1 cellular context compared by ENCODE assay signal in the genomic region with DNA sequence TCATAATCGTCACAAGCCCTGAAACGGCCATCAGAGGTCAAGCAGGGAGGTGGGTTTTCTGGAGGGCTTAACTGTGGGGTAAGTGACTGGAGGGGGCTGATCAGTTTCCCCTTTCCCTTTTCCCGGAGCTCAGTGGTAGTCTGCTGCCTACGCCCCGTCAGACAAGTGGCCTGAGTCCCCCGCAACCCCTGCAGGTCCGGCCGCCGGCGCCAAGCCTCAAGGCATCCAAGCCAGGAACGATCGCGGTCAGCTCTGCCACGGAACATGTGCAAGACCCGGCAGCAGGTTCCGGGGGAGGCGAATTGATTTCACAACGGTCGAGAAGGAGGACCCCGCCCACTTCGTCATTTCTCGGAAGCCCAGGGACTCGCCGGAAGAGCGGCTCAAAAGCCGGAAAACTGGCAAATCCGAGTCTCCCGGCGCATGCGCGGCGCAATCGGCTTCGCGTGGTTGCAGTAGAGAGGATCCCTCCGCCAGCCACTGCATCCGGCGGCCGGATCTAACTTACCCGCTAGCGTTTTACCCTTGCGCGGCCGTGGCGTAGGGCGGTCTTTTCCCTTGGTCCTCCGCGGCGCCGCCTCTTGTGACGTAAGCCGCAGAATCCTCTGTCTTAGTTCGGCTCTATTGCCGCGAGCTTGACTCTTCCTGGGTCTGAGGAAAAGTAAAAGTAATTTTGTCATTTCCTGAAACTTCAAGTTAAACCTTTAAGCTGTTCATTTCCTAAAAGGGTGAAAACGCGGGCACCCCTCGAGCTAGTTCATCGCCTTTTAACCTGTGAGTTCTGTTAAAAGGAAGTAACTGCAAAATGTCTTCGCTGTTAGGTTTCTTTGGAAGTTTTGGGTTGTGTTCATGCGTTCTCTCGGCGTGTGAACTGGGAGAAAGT.
TF ChIP-seq lines count a peak whose summit lies in the region.

No MANE protein-coding gene starts in this region.

TF ChIP-seq in WTC11, 78 proteins besides CTCF, POLR2A, EP300 and RAD21 (continued from another document and continues in another):
- TF ChIP-seq, protein P1, sequence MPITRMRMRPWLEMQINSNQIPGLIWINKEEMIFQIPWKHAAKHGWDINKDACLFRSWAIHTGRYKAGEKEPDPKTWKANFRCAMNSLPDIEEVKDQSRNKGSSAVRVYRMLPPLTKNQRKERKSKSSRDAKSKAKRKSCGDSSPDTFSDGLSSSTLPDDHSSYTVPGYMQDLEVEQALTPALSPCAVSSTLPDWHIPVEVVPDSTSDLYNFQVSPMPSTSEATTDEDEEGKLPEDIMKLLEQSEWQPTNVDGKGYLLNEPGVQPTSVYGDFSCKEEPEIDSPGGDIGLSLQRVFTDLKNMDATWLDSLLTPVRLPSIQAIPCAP (CRISPR knock-in tag; IDR thresholded peaks at IDR 0.05): no peak; the same call in 1 of the 2 replicates
- TF ChIP-seq, protein P2, sequence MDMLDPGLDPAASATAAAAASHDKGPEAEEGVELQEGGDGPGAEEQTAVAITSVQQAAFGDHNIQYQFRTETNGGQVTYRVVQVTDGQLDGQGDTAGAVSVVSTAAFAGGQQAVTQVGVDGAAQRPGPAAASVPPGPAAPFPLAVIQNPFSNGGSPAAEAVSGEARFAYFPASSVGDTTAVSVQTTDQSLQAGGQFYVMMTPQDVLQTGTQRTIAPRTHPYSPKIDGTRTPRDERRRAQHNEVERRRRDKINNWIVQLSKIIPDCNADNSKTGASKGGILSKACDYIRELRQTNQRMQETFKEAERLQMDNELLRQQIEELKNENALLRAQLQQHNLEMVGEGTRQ (CRISPR knock-in tag; IDR thresholded peaks at IDR 0.05): no peak; the same call in 1 of the 2 replicates
- TF ChIP-seq, protein P3, sequence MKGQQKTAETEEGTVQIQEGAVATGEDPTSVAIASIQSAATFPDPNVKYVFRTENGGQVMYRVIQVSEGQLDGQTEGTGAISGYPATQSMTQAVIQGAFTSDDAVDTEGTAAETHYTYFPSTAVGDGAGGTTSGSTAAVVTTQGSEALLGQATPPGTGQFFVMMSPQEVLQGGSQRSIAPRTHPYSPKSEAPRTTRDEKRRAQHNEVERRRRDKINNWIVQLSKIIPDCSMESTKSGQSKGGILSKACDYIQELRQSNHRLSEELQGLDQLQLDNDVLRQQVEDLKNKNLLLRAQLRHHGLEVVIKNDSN (CRISPR knock-in tag; IDR thresholded peaks at IDR 0.05): peak; percentile 52; the same call in 1 of the 2 replicates
- TF ChIP-seq FOXJ3 (CRISPR knock-in tag; IDR thresholded peaks at IDR 0.05; ENCODE audit: borderline replicate concordance) (no peak), GRHL2 (CRISPR knock-in tag; IDR thresholded peaks at IDR 0.05; ENCODE audit: insufficient replicate concordance, severe bottlenecking) (no peak), NFATC4 (CRISPR knock-in tag; IDR thresholded peaks at IDR 0.05) (no peak), ZNF317 (CRISPR knock-in tag; IDR thresholded peaks at IDR 0.05; ENCODE audit: borderline replicate concordance, low read depth) (0 out of 2 replicates have a peak, but pooled peaks have one; percentile 14), IRF2 (CRISPR knock-in tag; IDR thresholded peaks at IDR 0.05; ENCODE audit: borderline replicate concordance, low read depth) (no peak), ZNF423 (CRISPR knock-in tag; IDR thresholded peaks at IDR 0.05) (no peak), NFE2L1 (CRISPR knock-in tag; IDR thresholded peaks at IDR 0.05) (peak; percentile 82; the same call in 1 of the 2 replicates), MYBL2 (CRISPR knock-in tag; IDR thresholded peaks at IDR 0.05) (peak; percentile 99), ZNF232 (CRISPR knock-in tag; IDR thresholded peaks at IDR 0.05) (peak; percentile 86; the same call in 1 of the 2 replicates), MXD4 (CRISPR knock-in tag; IDR thresholded peaks at IDR 0.05; ENCODE audit: borderline replicate concordance) (no peak), JUN (CRISPR knock-in tag; IDR thresholded peaks at IDR 0.05) (no peak), SOX15 (CRISPR knock-in tag; IDR thresholded peaks at IDR 0.05) (no peak), ATF1 (CRISPR knock-in tag; IDR thresholded peaks at IDR 0.05) (no peak), SMAD4 (CRISPR knock-in tag; IDR thresholded peaks at IDR 0.05) (no peak), ESRRA (CRISPR knock-in tag; IDR thresholded peaks at IDR 0.05; ENCODE audit: borderline replicate concordance) (peak; percentile 59; the same call in 1 of the 2 replicates), FOXP1 (CRISPR knock-in tag; IDR thresholded peaks at IDR 0.05; ENCODE audit: borderline replicate concordance) (peak; percentile 96; the same call in 1 of the 2 replicates), HMGA2 (CRISPR knock-in tag; IDR thresholded peaks at IDR 0.05) (no peak), CREM (CRISPR knock-in tag; IDR thresholded peaks at IDR 0.05) (peak; percentile 94)
- TF ChIP-seq, protein P4, sequence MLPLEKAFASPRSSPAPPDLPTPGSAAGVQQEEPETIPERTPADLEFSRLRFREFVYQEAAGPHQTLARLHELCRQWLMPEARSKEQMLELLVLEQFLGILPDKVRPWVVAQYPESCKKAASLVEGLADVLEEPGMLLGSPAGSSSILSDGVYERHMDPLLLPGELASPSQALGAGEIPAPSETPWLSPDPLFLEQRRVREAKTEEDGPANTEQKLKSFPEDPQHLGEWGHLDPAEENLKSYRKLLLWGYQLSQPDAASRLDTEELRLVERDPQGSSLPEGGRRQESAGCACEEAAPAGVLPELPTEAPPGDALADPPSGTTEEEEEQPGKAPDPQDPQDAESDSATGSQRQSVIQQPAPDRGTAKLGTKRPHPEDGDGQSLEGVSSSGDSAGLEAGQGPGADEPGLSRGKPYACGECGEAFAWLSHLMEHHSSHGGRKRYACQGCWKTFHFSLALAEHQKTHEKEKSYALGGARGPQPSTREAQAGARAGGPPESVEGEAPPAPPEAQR (CRISPR knock-in tag; IDR thresholded peaks at IDR 0.05): peak; percentile 73; the same call in 1 of the 2 replicates
- TF ChIP-seq, protein P5, sequence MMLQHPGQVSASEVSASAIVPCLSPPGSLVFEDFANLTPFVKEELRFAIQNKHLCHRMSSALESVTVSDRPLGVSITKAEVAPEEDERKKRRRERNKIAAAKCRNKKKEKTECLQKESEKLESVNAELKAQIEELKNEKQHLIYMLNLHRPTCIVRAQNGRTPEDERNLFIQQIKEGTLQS (CRISPR knock-in tag; conservative IDR thresholded peaks at IDR 0.05): no peak
- TF ChIP-seq, protein P6, sequence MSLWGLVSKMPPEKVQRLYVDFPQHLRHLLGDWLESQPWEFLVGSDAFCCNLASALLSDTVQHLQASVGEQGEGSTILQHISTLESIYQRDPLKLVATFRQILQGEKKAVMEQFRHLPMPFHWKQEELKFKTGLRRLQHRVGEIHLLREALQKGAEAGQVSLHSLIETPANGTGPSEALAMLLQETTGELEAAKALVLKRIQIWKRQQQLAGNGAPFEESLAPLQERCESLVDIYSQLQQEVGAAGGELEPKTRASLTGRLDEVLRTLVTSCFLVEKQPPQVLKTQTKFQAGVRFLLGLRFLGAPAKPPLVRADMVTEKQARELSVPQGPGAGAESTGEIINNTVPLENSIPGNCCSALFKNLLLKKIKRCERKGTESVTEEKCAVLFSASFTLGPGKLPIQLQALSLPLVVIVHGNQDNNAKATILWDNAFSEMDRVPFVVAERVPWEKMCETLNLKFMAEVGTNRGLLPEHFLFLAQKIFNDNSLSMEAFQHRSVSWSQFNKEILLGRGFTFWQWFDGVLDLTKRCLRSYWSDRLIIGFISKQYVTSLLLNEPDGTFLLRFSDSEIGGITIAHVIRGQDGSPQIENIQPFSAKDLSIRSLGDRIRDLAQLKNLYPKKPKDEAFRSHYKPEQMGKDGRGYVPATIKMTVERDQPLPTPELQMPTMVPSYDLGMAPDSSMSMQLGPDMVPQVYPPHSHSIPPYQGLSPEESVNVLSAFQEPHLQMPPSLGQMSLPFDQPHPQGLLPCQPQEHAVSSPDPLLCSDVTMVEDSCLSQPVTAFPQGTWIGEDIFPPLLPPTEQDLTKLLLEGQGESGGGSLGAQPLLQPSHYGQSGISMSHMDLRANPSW (CRISPR knock-in tag; conservative IDR thresholded peaks at IDR 0.05; ENCODE audit: low read depth): no peak
- TF ChIP-seq, protein P7, sequence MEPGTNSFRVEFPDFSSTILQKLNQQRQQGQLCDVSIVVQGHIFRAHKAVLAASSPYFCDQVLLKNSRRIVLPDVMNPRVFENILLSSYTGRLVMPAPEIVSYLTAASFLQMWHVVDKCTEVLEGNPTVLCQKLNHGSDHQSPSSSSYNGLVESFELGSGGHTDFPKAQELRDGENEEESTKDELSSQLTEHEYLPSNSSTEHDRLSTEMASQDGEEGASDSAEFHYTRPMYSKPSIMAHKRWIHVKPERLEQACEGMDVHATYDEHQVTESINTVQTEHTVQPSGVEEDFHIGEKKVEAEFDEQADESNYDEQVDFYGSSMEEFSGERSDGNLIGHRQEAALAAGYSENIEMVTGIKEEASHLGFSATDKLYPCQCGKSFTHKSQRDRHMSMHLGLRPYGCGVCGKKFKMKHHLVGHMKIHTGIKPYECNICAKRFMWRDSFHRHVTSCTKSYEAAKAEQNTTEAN (CRISPR knock-in tag; IDR thresholded peaks at IDR 0.05): peak; percentile 90
- TF ChIP-seq, protein P8, sequence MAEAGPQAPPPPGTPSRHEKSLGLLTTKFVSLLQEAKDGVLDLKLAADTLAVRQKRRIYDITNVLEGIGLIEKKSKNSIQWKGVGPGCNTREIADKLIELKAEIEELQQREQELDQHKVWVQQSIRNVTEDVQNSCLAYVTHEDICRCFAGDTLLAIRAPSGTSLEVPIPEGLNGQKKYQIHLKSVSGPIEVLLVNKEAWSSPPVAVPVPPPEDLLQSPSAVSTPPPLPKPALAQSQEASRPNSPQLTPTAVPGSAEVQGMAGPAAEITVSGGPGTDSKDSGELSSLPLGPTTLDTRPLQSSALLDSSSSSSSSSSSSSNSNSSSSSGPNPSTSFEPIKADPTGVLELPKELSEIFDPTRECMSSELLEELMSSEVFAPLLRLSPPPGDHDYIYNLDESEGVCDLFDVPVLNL (CRISPR knock-in tag; IDR thresholded peaks at IDR 0.05; ENCODE audit: borderline replicate concordance, low read depth): no peak; the same call in 1 of the 2 replicates
- TF ChIP-seq, protein P9, sequence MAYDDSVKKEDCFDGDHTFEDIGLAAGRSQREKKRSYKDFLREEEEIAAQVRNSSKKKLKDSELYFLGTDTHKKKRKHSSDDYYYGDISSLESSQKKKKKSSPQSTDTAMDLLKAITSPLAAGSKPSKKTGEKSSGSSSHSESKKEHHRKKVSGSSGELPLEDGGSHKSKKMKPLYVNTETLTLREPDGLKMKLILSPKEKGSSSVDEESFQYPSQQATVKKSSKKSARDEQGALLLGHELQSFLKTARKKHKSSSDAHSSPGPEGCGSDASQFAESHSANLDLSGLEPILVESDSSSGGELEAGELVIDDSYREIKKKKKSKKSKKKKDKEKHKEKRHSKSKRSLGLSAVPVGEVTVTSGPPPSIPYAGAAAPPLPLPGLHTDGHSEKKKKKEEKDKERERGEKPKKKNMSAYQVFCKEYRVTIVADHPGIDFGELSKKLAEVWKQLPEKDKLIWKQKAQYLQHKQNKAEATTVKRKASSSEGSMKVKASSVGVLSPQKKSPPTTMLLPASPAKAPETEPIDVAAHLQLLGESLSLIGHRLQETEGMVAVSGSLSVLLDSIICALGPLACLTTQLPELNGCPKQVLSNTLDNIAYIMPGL (CRISPR knock-in tag; IDR thresholded peaks at IDR 0.05): peak; percentile 71; the same call in 1 of the 2 replicates
- TF ChIP-seq, protein P10, sequence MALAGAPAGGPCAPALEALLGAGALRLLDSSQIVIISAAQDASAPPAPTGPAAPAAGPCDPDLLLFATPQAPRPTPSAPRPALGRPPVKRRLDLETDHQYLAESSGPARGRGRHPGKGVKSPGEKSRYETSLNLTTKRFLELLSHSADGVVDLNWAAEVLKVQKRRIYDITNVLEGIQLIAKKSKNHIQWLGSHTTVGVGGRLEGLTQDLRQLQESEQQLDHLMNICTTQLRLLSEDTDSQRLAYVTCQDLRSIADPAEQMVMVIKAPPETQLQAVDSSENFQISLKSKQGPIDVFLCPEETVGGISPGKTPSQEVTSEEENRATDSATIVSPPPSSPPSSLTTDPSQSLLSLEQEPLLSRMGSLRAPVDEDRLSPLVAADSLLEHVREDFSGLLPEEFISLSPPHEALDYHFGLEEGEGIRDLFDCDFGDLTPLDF (CRISPR knock-in tag; IDR thresholded peaks at IDR 0.05): peak; percentile 85
- TF ChIP-seq, protein P11, sequence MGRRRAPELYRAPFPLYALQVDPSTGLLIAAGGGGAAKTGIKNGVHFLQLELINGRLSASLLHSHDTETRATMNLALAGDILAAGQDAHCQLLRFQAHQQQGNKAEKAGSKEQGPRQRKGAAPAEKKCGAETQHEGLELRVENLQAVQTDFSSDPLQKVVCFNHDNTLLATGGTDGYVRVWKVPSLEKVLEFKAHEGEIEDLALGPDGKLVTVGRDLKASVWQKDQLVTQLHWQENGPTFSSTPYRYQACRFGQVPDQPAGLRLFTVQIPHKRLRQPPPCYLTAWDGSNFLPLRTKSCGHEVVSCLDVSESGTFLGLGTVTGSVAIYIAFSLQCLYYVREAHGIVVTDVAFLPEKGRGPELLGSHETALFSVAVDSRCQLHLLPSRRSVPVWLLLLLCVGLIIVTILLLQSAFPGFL (CRISPR knock-in tag; IDR thresholded peaks at IDR 0.05; ENCODE audit: borderline replicate concordance): 0 out of 2 replicates have a peak, but pooled peaks have one; percentile 33
- TF ChIP-seq, protein P12, sequence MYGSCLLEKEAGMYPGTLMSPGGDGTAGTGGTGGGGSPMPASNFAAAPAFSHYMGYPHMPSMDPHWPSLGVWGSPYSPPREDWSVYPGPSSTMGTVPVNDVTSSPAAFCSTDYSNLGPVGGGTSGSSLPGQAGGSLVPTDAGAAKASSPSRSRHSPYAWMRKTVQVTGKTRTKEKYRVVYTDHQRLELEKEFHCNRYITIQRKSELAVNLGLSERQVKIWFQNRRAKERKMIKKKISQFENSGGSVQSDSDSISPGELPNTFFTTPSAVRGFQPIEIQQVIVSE (CRISPR knock-in tag; IDR thresholded peaks at IDR 0.05; ENCODE audit: borderline replicate concordance): no peak
- TF ChIP-seq, protein P13, sequence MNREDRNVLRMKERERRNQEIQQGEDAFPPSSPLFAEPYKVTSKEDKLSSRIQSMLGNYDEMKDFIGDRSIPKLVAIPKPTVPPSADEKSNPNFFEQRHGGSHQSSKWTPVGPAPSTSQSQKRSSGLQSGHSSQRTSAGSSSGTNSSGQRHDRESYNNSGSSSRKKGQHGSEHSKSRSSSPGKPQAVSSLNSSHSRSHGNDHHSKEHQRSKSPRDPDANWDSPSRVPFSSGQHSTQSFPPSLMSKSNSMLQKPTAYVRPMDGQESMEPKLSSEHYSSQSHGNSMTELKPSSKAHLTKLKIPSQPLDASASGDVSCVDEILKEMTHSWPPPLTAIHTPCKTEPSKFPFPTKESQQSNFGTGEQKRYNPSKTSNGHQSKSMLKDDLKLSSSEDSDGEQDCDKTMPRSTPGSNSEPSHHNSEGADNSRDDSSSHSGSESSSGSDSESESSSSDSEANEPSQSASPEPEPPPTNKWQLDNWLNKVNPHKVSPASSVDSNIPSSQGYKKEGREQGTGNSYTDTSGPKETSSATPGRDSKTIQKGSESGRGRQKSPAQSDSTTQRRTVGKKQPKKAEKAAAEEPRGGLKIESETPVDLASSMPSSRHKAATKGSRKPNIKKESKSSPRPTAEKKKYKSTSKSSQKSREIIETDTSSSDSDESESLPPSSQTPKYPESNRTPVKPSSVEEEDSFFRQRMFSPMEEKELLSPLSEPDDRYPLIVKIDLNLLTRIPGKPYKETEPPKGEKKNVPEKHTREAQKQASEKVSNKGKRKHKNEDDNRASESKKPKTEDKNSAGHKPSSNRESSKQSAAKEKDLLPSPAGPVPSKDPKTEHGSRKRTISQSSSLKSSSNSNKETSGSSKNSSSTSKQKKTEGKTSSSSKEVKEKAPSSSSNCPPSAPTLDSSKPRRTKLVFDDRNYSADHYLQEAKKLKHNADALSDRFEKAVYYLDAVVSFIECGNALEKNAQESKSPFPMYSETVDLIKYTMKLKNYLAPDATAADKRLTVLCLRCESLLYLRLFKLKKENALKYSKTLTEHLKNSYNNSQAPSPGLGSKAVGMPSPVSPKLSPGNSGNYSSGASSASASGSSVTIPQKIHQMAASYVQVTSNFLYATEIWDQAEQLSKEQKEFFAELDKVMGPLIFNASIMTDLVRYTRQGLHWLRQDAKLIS (CRISPR knock-in tag; IDR thresholded peaks at IDR 0.05; ENCODE audit: borderline replicate concordance): peak; percentile 60; the same call in 1 of the 2 replicates
